ENCODE assay signal across 24 cellular contexts in the genomic region with DNA sequence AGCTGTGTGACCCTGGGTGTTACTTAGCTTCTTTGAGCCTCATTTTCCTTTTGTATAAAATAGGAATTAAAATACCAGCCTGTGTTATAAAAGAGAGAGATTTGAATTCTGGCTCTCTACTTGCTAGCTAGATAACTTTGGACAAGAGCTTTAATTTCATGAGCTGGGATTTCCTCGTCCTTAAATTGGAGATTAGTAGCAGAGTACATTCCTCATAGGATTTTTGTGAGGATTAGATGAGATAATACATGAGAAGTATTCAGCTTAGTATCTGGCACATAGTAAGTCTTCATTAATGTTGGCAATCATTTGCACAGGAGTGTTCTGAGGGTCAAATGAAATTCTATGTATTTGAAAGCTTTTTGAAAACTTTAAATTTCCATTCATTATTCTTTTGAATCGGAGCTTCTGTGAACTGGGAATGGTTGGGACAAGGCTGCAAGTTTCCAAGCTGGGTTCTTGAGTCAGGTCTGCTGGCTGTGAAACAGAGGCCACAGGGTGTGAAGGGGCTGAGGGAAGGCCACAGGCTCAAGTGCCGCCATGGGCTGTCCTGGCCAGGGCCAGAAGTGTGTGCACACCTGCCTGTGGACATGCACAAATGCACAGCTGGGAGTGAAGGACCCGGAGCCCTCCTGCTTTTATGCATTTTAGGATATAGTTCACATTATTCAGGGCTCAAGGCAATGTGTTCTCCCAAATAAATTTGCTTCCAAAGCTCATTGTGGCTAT. TPM values are rescaled to one million over a fixed set of nuclear protein-coding genes. Genes with fewer than 3 reads are reported as not detected.
"Had no signal": no experiment of that assay in that cellular context is flagged by ENCODE, and none has a peak within 500 bp of the region (broad histone marks: within the 10 kb centered on the region; RNA-seq: fewer than 3 reads in every experiment).

No MANE protein-coding gene starts in this region.

- H3K4me3 ChIP-seq: mucosa of descending colon, skin epidermis had no signal

- DNase-seq: activated B cell treated with CpG ODN at 0.5 μM for 24 hours; activated CD4-positive, alpha-beta memory T cell treated with anti-CD3 and anti-CD28 coated beads for 36 hours; activated CD4-positive, alpha-beta T cell treated with anti-CD3 and anti-CD28 coated beads for 4 hours; activated naive CD4-positive, alpha-beta T cell; activated naive CD8-positive, alpha-beta T cell treated with anti-CD3 and anti-CD28 coated beads for 36 hours; activated T-cell treated with anti-CD3 and anti-CD28 coated beads, Interleukin-2, amount 50 U/mL, for 1 hour; amniotic stem cell; caudate nucleus; effector memory CD8-positive, alpha-beta T cell; foreskin fibroblast; glutamatergic neuron; kidney; mesenchymal stem cell; mucosa of descending colon; naive thymus-derived CD4-positive, alpha-beta T cell; SK-N-SH; stimulated activated CD4-positive, alpha-beta T cell treated with anti-CD3 and anti-CD28 coated beads, Interleukin-15, amount 100 ng/mL, for 24 hours; stimulated activated CD4-positive, alpha-beta T cell treated with anti-CD3 and anti-CD28 coated beads, Interleukin-2, amount 100 ng/mL, for 48 hours had no signal

- H3K27ac ChIP-seq: epithelial cell of prostate, parathyroid adenoma, skin epidermis had no signal

- H3K9me3 ChIP-seq: mucosa of descending colon, SK-N-SH had no signal

- ATAC-seq: activated T-helper 17 cell treated with anti-CD3 and anti-CD28 coated beads, Interleukin-2, amount 50 U/mL, for 72 hours; effector memory CD8-positive, alpha-beta T cell; mucosa of descending colon; naive thymus-derived CD4-positive, alpha-beta T cell had no signal

RNA-seq across cellular contexts. Expression of a gene that starts 50.1 kb away (rescaled TPM):
- total RNA-seq: activated B cell treated with CpG ODN at 0.5 μM for 24 hours; activated CD4-positive, alpha-beta memory T cell treated with anti-CD3 and anti-CD28 coated beads for 36 hours; activated naive CD8-positive, alpha-beta T cell treated with anti-CD3 and anti-CD28 coated beads for 36 hours; activated T-helper 17 cell treated with anti-CD3 and anti-CD28 coated beads, Interleukin-2, amount 50 U/mL, for 72 hours; dermis microvascular lymphatic vessel endothelial cell; mucosa of descending colon; naive thymus-derived CD4-positive, alpha-beta T cell; temporal lobe had no signal
- polyA plus RNA-seq: naive thymus-derived CD4-positive, alpha-beta T cell; SK-N-SH had no signal
